1 cellular context compared by ENCODE assay signal in genomic region chr3:157099337-157100078, GRCh38.
TF ChIP-seq lines count a peak whose summit lies in the region.

No MANE protein-coding gene starts in this region.

TF ChIP-seq in H1, 55 proteins besides CTCF, POLR2A, EP300 and RAD21:
- TF ChIP-seq CHD7 (IDR thresholded peaks at IDR 0.05; ENCODE audit: insufficient replicate concordance, low read length) (no peak), PHF8 (conservative IDR thresholded peaks at IDR 0.05; ENCODE audit: low read depth, low read length) (no peak), JUND (IDR thresholded peaks at IDR 0.05; ENCODE audit: low read length) (no peak), EGR1 (IDR thresholded peaks at IDR 0.05; ENCODE audit: borderline replicate concordance, low read depth, low read length) (no peak), YY1 (IDR thresholded peaks at IDR 0.05; ENCODE audit: low read depth, low read length) (no peak), RFX5 (IDR thresholded peaks at IDR 0.05; ENCODE audit: borderline replicate concordance, low read depth, low read length) (no peak), KDM4A (IDR thresholded peaks at IDR 0.05; ENCODE audit: low read depth, low read length, severe bottlenecking) (no peak), EZH2 (IDR thresholded peaks at IDR 0.05; ENCODE audit: low read depth, low read length, severe bottlenecking) (no peak), TAF7 (optimal IDR thresholded peaks at IDR 0.05; ENCODE audit: borderline replicate concordance, low read depth, low read length) (no peak), ATF2 (IDR thresholded peaks at IDR 0.05; ENCODE audit: low read length) (no peak)
